13 cellular contexts compared by ENCODE assay signal in the genomic region with DNA sequence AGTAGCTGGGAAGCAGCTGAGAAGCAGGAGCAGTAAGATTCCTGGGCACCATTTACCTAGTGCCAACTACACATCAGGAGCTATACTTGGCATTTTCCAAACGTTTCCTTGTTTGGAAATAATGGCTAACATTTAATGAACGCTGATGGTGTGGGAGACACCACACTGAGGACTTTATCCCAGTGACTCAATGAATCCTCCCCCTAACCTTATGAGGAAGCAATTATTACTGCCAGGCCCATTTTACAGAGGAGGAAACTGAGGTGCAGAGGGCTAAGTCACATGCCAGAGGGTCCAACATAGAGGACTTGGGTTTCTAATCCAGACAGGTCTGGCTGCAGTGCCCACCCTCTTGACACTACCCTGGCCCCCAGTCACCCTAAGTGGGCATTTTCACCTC. TPM values are rescaled to one million over a fixed set of nuclear protein-coding genes. Genes with fewer than 3 reads are reported as not detected.
A peak's percentile ranks its signal among the peaks of the same experiment; 100 is the strongest.
DNase-seq lines count a peak whose midpoint lies in the region; ATAC-seq and TF ChIP-seq lines count a peak whose summit lies in the region.
"Had no signal": no experiment of that assay in that cellular context is flagged by ENCODE, and none has a peak within 500 bp of the region (broad histone marks: within the 10 kb centered on the region; RNA-seq: fewer than 3 reads in every experiment).

No MANE protein-coding gene starts in this region.

- no peak for TF ChIP-seq POLR2A in ovary (IDR thresholded peaks at IDR 0.05)

- POLR2A ChIA-PET in GM10248 (lab: Yijun Ruan, JAX), result no interaction called here

- WGBS in right cardiac atrium, result 37% methylated on average over 2 of the region's 2 CpGs
- WGBS in ovary, 3 donors, result 12 to 20% (median 12%) methylated on average over 2 of the region's 2 CpGs
- 1 to 10% methylated on average over 2 of the region's 2 CpGs for WGBS in aorta, 2 donors

- no peaks in the 10 kb centered on the region for H3K36me3 ChIP-seq in ovary
- H3K36me3 ChIP-seq in aorta (ENCODE audit: control insufficient read depth in 1 of 2, insufficient read depth in 2 of 2, low read length in 1 of 2), result peaks cover 0 to 6% of the 10 kb centered on the region in 2 donors

- intact Hi-C loops in right cardiac atrium (cut with DNase I) (loop anchor here in 1 of 4 donors (5.0 kb wide), 1 partner anchor 35 kb away; no protein-coding TSS in a partner anchor), Right ventricle myocardium inferior (cut with DNase I) (no loop called here), ovary (cut with DNase I) (no loop called here), aorta (cut with DNase I) (loop anchor here in 1 of 2 donors (2.0 kb wide), 1 partner anchor 29 kb away; no protein-coding TSS in a partner anchor)

- peaks cover 2% of the 10 kb centered on the region for H3K36me3 Mint-ChIP-seq in activated naive CD4-positive, alpha-beta T cell treated with anti-CD3 and anti-CD28 coated beads, Interleukin-2, amount 10 ng/mL, durations not matched to agents 7 days and 5 days
- H3K36me3 Mint-ChIP-seq: T-cell had no signal

- no peaks in the 10 kb centered on the region for H3K27me3 ChIP-seq in right cardiac atrium (ENCODE audit: control insufficient read depth, insufficient read depth)
- H3K27me3 ChIP-seq in ovary, result no peaks in the 10 kb centered on the region
- no peaks in the 10 kb centered on the region for H3K27me3 ChIP-seq in aorta (ENCODE audit: control insufficient read depth in 1 of 2, insufficient read depth in 2 of 2, low read length in 1 of 2)

- no peak for DNase-seq in right cardiac atrium
- DNase-seq in Right ventricle myocardium inferior (ENCODE audit: missing footprints), result no peak
- DNase-seq in glomerular visceral epithelial cell (ENCODE audit: extremely low spot score), result peak; percentile 24
- no peak for DNase-seq in ovary
- no peak for DNase-seq in aorta
- no peak for DNase-seq in GM10248 (ENCODE audit: extremely low spot score)
- no peak for DNase-seq in activated naive CD4-positive, alpha-beta T cell (lab: John Stamatoyannopoulos, UW)
- DNase-seq in activated naive CD4-positive, alpha-beta T cell treated with anti-CD3 and anti-CD28 coated beads, Interleukin-2, amount 10 ng/mL, durations not matched to agents 7 days and 5 days, result no peak
- DNase-seq: activated CD4-positive, alpha-beta T cell treated with anti-CD3 and anti-CD28 coated beads for 1 hour; NCI-H2227 treated with DMSO at 0.1 percent for 48 hours; T-cell had no signal

- no peak for TF ChIP-seq EP300 in ovary (IDR thresholded peaks at IDR 0.05)

- H3K4me1 Mint-ChIP-seq in activated naive CD4-positive, alpha-beta T cell treated with anti-CD3 and anti-CD28 coated beads, Interleukin-2, amount 10 ng/mL, durations not matched to agents 7 days and 5 days, result peaks cover 15% of the 10 kb centered on the region
- H3K4me1 Mint-ChIP-seq: T-cell had no signal

- no peak overlapping the region for H3K27ac Mint-ChIP-seq in activated naive CD4-positive, alpha-beta T cell treated with anti-CD3 and anti-CD28 coated beads, Interleukin-2, amount 10 ng/mL, durations not matched to agents 7 days and 5 days
- H3K27ac Mint-ChIP-seq: T-cell, type B pancreatic cell had no signal

- H3K4me1 ChIP-seq in right cardiac atrium (ENCODE audit: control insufficient read depth, insufficient read depth, low read length) (peaks cover 15% of the 10 kb centered on the region), ovary (ENCODE audit: insufficient read depth) (peaks cover 21% of the 10 kb centered on the region), aorta (ENCODE audit: control insufficient read depth in 1 of 2, insufficient read depth in 2 of 2, low read length in 2 of 2) (peaks cover 3 to 4% of the 10 kb centered on the region in 2 donors)

- H3K27ac ChIP-seq in right cardiac atrium (ENCODE audit: low read length) (peak overlapping the region; percentile 65), ovary (peak overlapping the region; percentile 74 to 80), aorta (ENCODE audit: low read depth in 1 of 2, low read length in 2 of 2) (peak overlapping the region; percentile 51 to 89)

- TF ChIP-seq CTCF in ovary (IDR thresholded peaks at IDR 0.05) (no peak), GM10248 (IDR thresholded peaks at IDR 0.05; ENCODE audit: control extremely low read depth, extremely low read depth, low read depth, missing control alignments) (no peak)

- CTCF ChIA-PET in GM10248 (lab: Yijun Ruan, JAX), result interaction anchor here (1.2 to 1.6 kb wide), 5 partner anchors 9 to 284 kb away, joined by 3 to 5 read pairs (median 3); no protein-coding TSS in a partner anchor
- CTCF ChIA-PET in activated naive CD4-positive, alpha-beta T cell treated with anti-CD3 and anti-CD28 coated beads, Interleukin-2, amount 10 ng/mL, durations not matched to agents 7 days and 5 days (lab: Charles Lee), result no interaction called here

- H3K4me3 Mint-ChIP-seq in activated naive CD4-positive, alpha-beta T cell treated with anti-CD3 and anti-CD28 coated beads, Interleukin-2, amount 10 ng/mL, durations not matched to agents 7 days and 5 days, result no peak overlapping the region
- H3K4me3 Mint-ChIP-seq: neural crest cell, T-cell, type B pancreatic cell had no signal

- H3K9me3 ChIP-seq in right cardiac atrium (ENCODE audit: control insufficient read depth, low read length) (no peaks in the 10 kb centered on the region), ovary (no peaks in the 10 kb centered on the region), aorta (ENCODE audit: control insufficient read depth, low read length) (no peaks in the 10 kb centered on the region)

- peaks cover 2% of the 10 kb centered on the region for H3K9me3 Mint-ChIP-seq in activated naive CD4-positive, alpha-beta T cell treated with anti-CD3 and anti-CD28 coated beads, Interleukin-2, amount 10 ng/mL, durations not matched to agents 7 days and 5 days
- H3K9me3 Mint-ChIP-seq: neural crest cell, T-cell, type B pancreatic cell had no signal

- H3K4me3 ChIP-seq in right cardiac atrium (ENCODE audit: low read length) (no peak overlapping the region), ovary (peak overlapping the region; percentile 20), aorta (ENCODE audit: low read length in 2 of 2) (no peak overlapping the region)

- peaks cover 94% of the 10 kb centered on the region for H3K27me3 Mint-ChIP-seq in activated naive CD4-positive, alpha-beta T cell treated with anti-CD3 and anti-CD28 coated beads, Interleukin-2, amount 10 ng/mL, durations not matched to agents 7 days and 5 days
- H3K27me3 Mint-ChIP-seq: type B pancreatic cell had no signal

- no peak for ATAC-seq in right cardiac atrium
- no peak for ATAC-seq in Right ventricle myocardium inferior
- no peak for ATAC-seq in aorta (ENCODE audit: low FRiP score)
- ATAC-seq: T-cell had no signal

RNA-seq across cellular contexts. Expression of gene PTGIS, which starts 6.1 kb away (rescaled TPM):
- 10 to 100 TPM; 51.7 to 98.4 (median 66.3) TPM for total RNA-seq in right cardiac atrium
- 19.9 TPM for polyA plus RNA-seq in right cardiac atrium
- total RNA-seq in Right ventricle myocardium inferior, result 24.2 TPM
- total RNA-seq in ovary, result 100 to 1,000 TPM in 5 of 7 donors, 10 to 100 TPM in 2; 38.3 to 221 (median 160) TPM
- polyA plus RNA-seq in ovary, result 100 to 1,000 TPM in 1 of 2 donors, 10 to 100 TPM in 1; 42.4 to 130 TPM
- total RNA-seq in aorta, result 100 to 1,000 TPM; 351 to 637 TPM
- 100 to 1,000 TPM in 1 of 2 donors, 10 to 100 TPM in 1; 53.6 to 115 TPM for polyA plus RNA-seq in aorta
